Comparison of ENCODE assay signal across 9 cellular contexts in genomic region chr12:110224379-110225304, GRCh38. TPM values are rescaled to one million over a fixed set of nuclear protein-coding genes. Genes with fewer than 3 reads are reported as not detected.
DNase-seq lines count a peak whose midpoint lies in the region; ATAC-seq, FAIRE-seq and TF ChIP-seq lines count a peak whose summit lies in the region.
"Had no signal": no experiment of that assay in that cellular context is flagged by ENCODE, and none has a peak within 500 bp of the region (broad histone marks: within the 10 kb centered on the region; RNA-seq: fewer than 3 reads in every experiment).

No MANE protein-coding gene starts in this region.

- CTCF ChIA-PET in endothelial cell of umbilical vein (lab: Charles Lee) (interaction anchor here (0.6 to 3.2 kb wide), 28 partner anchors 8 to 290 kb away, joined by 3 to 55 read pairs (median 4); partner anchors contain the start of genes ATP2A2, C12orf76 and IFT81), T-cell (lab: Charles Lee) (no interaction called here)

- H3K9me3 ChIP-seq in endothelial cell of umbilical vein (replicated peaks; ENCODE audit: control insufficient read depth, insufficient read depth, low read length) (no peaks in the 10 kb centered on the region), muscle layer of duodenum (ENCODE audit: control insufficient read depth in 1 of 2, low read length in 2 of 2) (no peaks in the 10 kb centered on the region)
- H3K9me3 ChIP-seq: neutrophil had no signal

- H3K79me2 ChIP-seq in endothelial cell of umbilical vein (ENCODE audit: control insufficient read depth, insufficient read depth, low read length) = no peaks in the 10 kb centered on the region

- POLR2A ChIA-PET in endothelial cell of umbilical vein (lab: Charles Lee) (interaction anchor here (1.1 kb wide), 1 partner anchor 101 kb away, joined by 3 read pairs; the partner anchor contains the start of gene IFT81), T-cell (lab: Charles Lee) (interaction anchor here in 1 of 2 donors (0.6 kb wide), 1 partner anchor 114 kb away, joined by 3 read pairs; no protein-coding TSS in a partner anchor)

- no peak overlapping the region for H3K9ac ChIP-seq in endothelial cell of umbilical vein (replicated peaks; ENCODE audit: extremely low read depth, insufficient read depth, low read length)

- peak; percentile 43 to 53 for TF ChIP-seq CTCF in endothelial cell of umbilical vein (IDR thresholded peaks at IDR 0.05; ENCODE audit: extremely low read depth in 1 of 2, insufficient read depth in 1 of 2, low read depth in 1 of 2, low read length in 2 of 2)

- no peaks in the 10 kb centered on the region for H3K9me3 Mint-ChIP-seq in T-cell

- H3K27me3 ChIP-seq in endothelial cell of umbilical vein (ENCODE audit: control insufficient read depth in 2 of 2, insufficient read depth in 2 of 2, low read length in 2 of 2) (no peaks in the 10 kb centered on the region), muscle layer of duodenum (ENCODE audit: low read depth, low read length) (no peaks in the 10 kb centered on the region)
- H3K27me3 ChIP-seq: neutrophil had no signal

- FAIRE-seq in G401.6 (lab: Jason Lieb, UNC) = peak; percentile 45
- FAIRE-seq in endothelial cell of umbilical vein (lab: Jason Lieb, UNC) = peak; percentile 82

- no peaks in the 10 kb centered on the region for H4K20me1 ChIP-seq in endothelial cell of umbilical vein (replicated peaks; ENCODE audit: control insufficient read depth, extremely low read depth, insufficient read depth, low read length)

- H3K4me1 ChIP-seq in endothelial cell of umbilical vein (ENCODE audit: control insufficient read depth, extremely low read depth, insufficient read depth, low read length) = peaks cover 6% of the 10 kb centered on the region
- peaks cover 7 to 18% of the 10 kb centered on the region in 2 donors for H3K4me1 ChIP-seq in muscle layer of duodenum (ENCODE audit: control insufficient read depth in 1 of 2, insufficient read depth in 2 of 2, low read length in 2 of 2)

- H2AFZ ChIP-seq in endothelial cell of umbilical vein (ENCODE audit: low read depth, low read length) = peak overlapping the region; percentile 80

- ATAC-seq in T-cell (replicated peaks in 1 of 4) = no peak
- ATAC-seq in HG03520 (IDR thresholded peaks at IDR 0.05; ENCODE audit: unreplicated experiment) = no peak

- peaks cover 0 to 5% of the 10 kb centered on the region in 2 donors for H3K27me3 Mint-ChIP-seq in T-cell

- DNase-seq in NCI-H526 treated with DMSO at 0.1 percent for 48 hours (lab: John Stamatoyannopoulos, UW) (peak; percentile 80), endothelial cell of umbilical vein (ENCODE audit: low read depth, low spot score) (peak; percentile 85), T-cell (no peak), 8988T (no peak)
- no peak for DNase-seq in stimulated activated CD4-positive, alpha-beta T cell treated with anti-CD3 and anti-CD28 coated beads, Interleukin-15, amount 100 ng/mL, for 24 hours

- H3K4me3 Mint-ChIP-seq in T-cell = no peak overlapping the region

- BruUV-seq in endothelial cell of umbilical vein (replicated peaks; lab: Mats Ljungman, UMichigan) = no TSS peak

- dilution Hi-C loops in endothelial cell of umbilical vein (cut with MboI; ENCODE audit: extremely low pct_ligation_motif_present, low sequenced_read_pairs) = no loop called here

- no peak overlapping the region for H3K27ac Mint-ChIP-seq in T-cell

- no peaks in the 10 kb centered on the region for H3K9me1 ChIP-seq in endothelial cell of umbilical vein (replicated peaks; ENCODE audit: control insufficient read depth, extremely low read depth, insufficient read depth, low read length)

- H3K4me3 ChIP-seq in endothelial cell of umbilical vein (replicated peaks in 1 of 3; ENCODE audit: insufficient read depth in 1 of 3, low read depth in 1 of 3, low read length in 3 of 3) (peak overlapping the region in 1 of 3 experiments; percentile 46), muscle layer of duodenum (ENCODE audit: low read depth in 1 of 2, low read length in 2 of 2) (peak overlapping the region in 1 of 2 donors; percentile 58)

- intact Hi-C loops in endothelial cell of umbilical vein (cut with micrococcal nuclease) = loop anchor here (1.0 to 2.0 kb wide), 4 partner anchors 56 to 207 kb away; partner anchors contain the start of genes ATP2A2 and IFT81

- H3K4me1 Mint-ChIP-seq in T-cell = no peaks in the 10 kb centered on the region

- H3K36me3 ChIP-seq in endothelial cell of umbilical vein (ENCODE audit: control insufficient read depth in 2 of 2, extremely low read depth in 1 of 2, insufficient read depth in 2 of 2, low read length in 2 of 2) (no peaks in the 10 kb centered on the region), muscle layer of duodenum (ENCODE audit: control insufficient read depth in 1 of 2, insufficient read depth in 2 of 2, low read length in 2 of 2) (no peaks in the 10 kb centered on the region)
- H3K36me3 ChIP-seq: neutrophil had no signal

- H3K4me2 ChIP-seq in endothelial cell of umbilical vein (ENCODE audit: insufficient read depth, low read length) = peak overlapping the region; percentile 57

- no peak overlapping the region for H3K27ac ChIP-seq in endothelial cell of umbilical vein (ENCODE audit: insufficient read depth, low read depth, low read length)
- H3K27ac ChIP-seq in muscle layer of duodenum (ENCODE audit: low read length) = peak overlapping the region; percentile 78
- H3K27ac ChIP-seq: neutrophil had no signal

- no peak for TF ChIP-seq POLR2A in endothelial cell of umbilical vein (IDR thresholded peaks at IDR 0.05; ENCODE audit: low read depth, low read length)

- no peaks in the 10 kb centered on the region for H3K36me3 Mint-ChIP-seq in T-cell

TF ChIP-seq in endothelial cell of umbilical vein, 7 proteins besides CTCF, POLR2A, EP300 and RAD21:
- TF ChIP-seq MAX (IDR thresholded peaks at IDR 0.05; ENCODE audit: insufficient read depth, insufficient read length) (no peak), GATA2 (IDR thresholded peaks at IDR 0.05; ENCODE audit: insufficient read depth, insufficient read length, low read depth, low read length) (peak; percentile 11), FOS (IDR thresholded peaks at IDR 0.05; ENCODE audit: borderline replicate concordance, insufficient read depth, low read length) (peak; percentile 16)

RNA-seq across cellular contexts. Expression of gene ATP2A2, which starts 56.4 kb away (rescaled TPM):
- total RNA-seq in endothelial cell of umbilical vein (230 and 239 TPM in 2 replicates), T-cell (10 to 100 TPM; 82.0 to 88.2 (median 82.8) TPM)
- 94.4 and 102 TPM in 2 replicates for polyA plus RNA-seq in endothelial cell of umbilical vein
- 72.8 and 79.1 TPM in 2 replicates for polyA plus RNA-seq in endothelial cell of umbilical vein (2011; cell fraction: cytosol; rRNA removed)
- polyA plus RNA-seq in endothelial cell of umbilical vein (2011; cell fraction: nucleus; rRNA removed) = 242 and 247 TPM in 2 replicates
- polyA plus RNA-seq in endothelial cell of umbilical vein (2012) = 170 and 217 TPM in 2 replicates
- polyA minus RNA-seq in endothelial cell of umbilical vein = 219 and 227 TPM in 2 replicates
- 74.0 TPM for polyA minus RNA-seq in endothelial cell of umbilical vein (2011; cell fraction: cytosol; rRNA and poly(A)+ RNA removed)
- polyA minus RNA-seq in endothelial cell of umbilical vein (2011; cell fraction: nucleus; rRNA and poly(A)+ RNA removed) = 144 and 187 TPM in 2 replicates

Comparison
In these comparisons a context has a peak if more than half of its experiments do, and no peak if none do; other contexts are left out.
1. DNase-seq: peak in NCI-H526 treated with DMSO at 0.1 percent for 48 hours (single experiment) and endothelial cell of umbilical vein (single experiment); none in T-cell (0 of 34), stimulated activated CD4-positive, alpha-beta T cell treated with anti-CD3 and anti-CD28 coated beads, Interleukin-15, amount 100 ng/mL, for 24 hours (single experiment) and 8988T (single experiment).